8 cellular contexts compared by ENCODE assay signal in the genomic region with DNA sequence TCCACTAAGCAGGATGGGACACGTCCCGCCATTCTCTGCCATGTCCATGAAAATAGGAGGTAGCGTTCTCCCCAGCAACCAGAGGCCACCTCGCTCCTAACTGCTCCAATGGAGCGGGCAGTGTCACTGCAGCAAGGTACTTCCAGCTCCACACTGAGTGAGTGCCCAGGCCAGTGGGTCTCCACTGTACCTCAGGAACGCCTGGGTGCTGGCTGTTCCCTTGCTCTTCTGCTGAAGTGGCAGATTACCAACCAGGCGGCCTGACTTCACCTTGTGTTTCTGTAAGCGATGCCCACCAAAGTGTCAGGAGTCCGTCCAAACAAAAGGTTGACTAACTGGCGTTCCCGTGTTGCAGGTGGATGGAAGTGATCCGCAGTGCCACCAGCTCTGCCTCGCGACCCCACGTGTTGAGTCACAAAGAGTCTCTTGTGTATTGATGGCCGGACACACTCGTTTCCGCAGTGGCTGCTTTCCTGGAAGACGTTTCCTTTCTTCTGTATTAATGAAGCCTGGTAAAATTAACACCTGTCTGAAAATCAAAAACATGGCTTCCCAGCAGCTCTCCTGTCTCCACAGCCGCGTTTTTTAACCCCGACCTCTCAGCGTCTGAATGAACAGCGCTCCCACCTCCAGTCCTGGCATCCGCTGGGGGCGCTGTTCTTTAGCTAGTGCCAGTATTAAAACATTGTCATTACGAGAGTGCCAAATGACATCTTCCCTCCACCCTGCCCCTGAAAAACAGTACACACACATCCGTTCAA.
A peak's percentile ranks its signal among the peaks of the same experiment; 100 is the strongest.
DNase-seq lines count a peak whose midpoint lies in the region; ATAC-seq and TF ChIP-seq lines count a peak whose summit lies in the region.

No MANE protein-coding gene starts in this region.

- DNase-seq in AG09309 (ENCODE audit: low read depth) (no peak), T-helper 9 cell (peak; percentile 21), foreskin keratinocyte (no peak), smooth muscle cell (lab: John Stamatoyannopoulos, UW; ENCODE audit: unreplicated experiment) (no peak), kidney glomerular epithelial cell (lab: John Stamatoyannopoulos, UW) (no peak), NCI-H2081 treated with DMSO at 0.1 percent for 48 hours (lab: John Stamatoyannopoulos, UW) (no peak)

- H3K4me3 ChIP-seq in AG09309 (ENCODE audit: control insufficient read depth, low read depth, low read length) = no peak overlapping the region
- H3K4me3 ChIP-seq in smooth muscle cell = no peak overlapping the region

- peaks cover 9% of the 10 kb centered on the region for H3K36me3 ChIP-seq in smooth muscle cell (ENCODE audit: low read depth)

- H4K20me1 ChIP-seq in smooth muscle cell (ENCODE audit: low read depth) = peaks cover 31% of the 10 kb centered on the region

- H3K79me2 ChIP-seq in smooth muscle cell (ENCODE audit: low read depth) = no peaks in the 10 kb centered on the region

- H2AFZ ChIP-seq in smooth muscle cell (ENCODE audit: low read depth) = no peak overlapping the region

- no peaks in the 10 kb centered on the region for H3K9me3 ChIP-seq in smooth muscle cell (replicated peaks; ENCODE audit: low read depth)

- WGBS in smooth muscle cell (ENCODE audit: low lambda C conversion rate) = 82% methylated on average over 28 of the region's 28 CpGs

- H3K27me3 ChIP-seq in foreskin keratinocyte = no peaks in the 10 kb centered on the region
- no peaks in the 10 kb centered on the region for H3K27me3 ChIP-seq in smooth muscle cell (ENCODE audit: low read depth)

- peak; percentile 56 for TF ChIP-seq CTCF in AG09309 (IDR thresholded peaks at IDR 0.05; ENCODE audit: control insufficient read depth, insufficient read depth, low read depth, low read length, missing control alignments)
- peak; percentile 66 for TF ChIP-seq CTCF in foreskin keratinocyte (conservative IDR thresholded peaks at IDR 0.05)
- TF ChIP-seq CTCF in smooth muscle cell (IDR thresholded peaks at IDR 0.05; ENCODE audit: borderline replicate concordance, insufficient read depth, poor library complexity, severe bottlenecking) = peak; percentile 49

- H3K9ac ChIP-seq in smooth muscle cell (ENCODE audit: low read depth) = no peak overlapping the region

- H3K4me2 ChIP-seq in smooth muscle cell = no peak overlapping the region

- ATAC-seq in GM19351 (IDR thresholded peaks at IDR 0.05; ENCODE audit: unreplicated experiment) (peak; percentile 36), foreskin keratinocyte (no peak), HG03097 (IDR thresholded peaks at IDR 0.05; ENCODE audit: low FRiP score, unreplicated experiment) (no peak)

- H3K4me1 ChIP-seq in foreskin keratinocyte = peaks cover 3% of the 10 kb centered on the region
- H3K4me1 ChIP-seq in smooth muscle cell (ENCODE audit: low read depth) = peaks cover 4% of the 10 kb centered on the region

- peaks cover 51% of the 10 kb centered on the region for H3F3A ChIP-seq in smooth muscle cell (ENCODE audit: low read depth)

- no peak overlapping the region for H3K27ac ChIP-seq in foreskin keratinocyte
- H3K27ac ChIP-seq in smooth muscle cell (ENCODE audit: low read depth) = no peak overlapping the region
